1 cellular context compared by ENCODE assay signal in genomic region chr22:41562461-41562860, GRCh38.
TF ChIP-seq lines count a peak whose summit lies in the region.

No MANE protein-coding gene starts in this region.

TF ChIP-seq in SK-N-SH, 30 proteins besides CTCF, POLR2A, EP300 and RAD21 (continued from another document):
- TF ChIP-seq RCOR1 (IDR thresholded peaks at IDR 0.05; ENCODE audit: low read length) (no peak), TEAD4 (IDR thresholded peaks at IDR 0.05; ENCODE audit: borderline replicate concordance, insufficient read depth) (no peak), SIN3A (IDR thresholded peaks at IDR 0.05; ENCODE audit: borderline replicate concordance, low read depth, low read length) (no peak), CHD2 (IDR thresholded peaks at IDR 0.05; ENCODE audit: low read length, partially characterized antibody) (no peak), PBX3 (IDR thresholded peaks at IDR 0.05) (no peak), POLR2AphosphoS5 (IDR thresholded peaks at IDR 0.05; ENCODE audit: low read depth, low read length) (no peak), FOXJ3 (CRISPR knock-in tag; IDR thresholded peaks at IDR 0.05) (no peak)
